Comparison of ENCODE assay signal across 1 cellular context in the genomic region with DNA sequence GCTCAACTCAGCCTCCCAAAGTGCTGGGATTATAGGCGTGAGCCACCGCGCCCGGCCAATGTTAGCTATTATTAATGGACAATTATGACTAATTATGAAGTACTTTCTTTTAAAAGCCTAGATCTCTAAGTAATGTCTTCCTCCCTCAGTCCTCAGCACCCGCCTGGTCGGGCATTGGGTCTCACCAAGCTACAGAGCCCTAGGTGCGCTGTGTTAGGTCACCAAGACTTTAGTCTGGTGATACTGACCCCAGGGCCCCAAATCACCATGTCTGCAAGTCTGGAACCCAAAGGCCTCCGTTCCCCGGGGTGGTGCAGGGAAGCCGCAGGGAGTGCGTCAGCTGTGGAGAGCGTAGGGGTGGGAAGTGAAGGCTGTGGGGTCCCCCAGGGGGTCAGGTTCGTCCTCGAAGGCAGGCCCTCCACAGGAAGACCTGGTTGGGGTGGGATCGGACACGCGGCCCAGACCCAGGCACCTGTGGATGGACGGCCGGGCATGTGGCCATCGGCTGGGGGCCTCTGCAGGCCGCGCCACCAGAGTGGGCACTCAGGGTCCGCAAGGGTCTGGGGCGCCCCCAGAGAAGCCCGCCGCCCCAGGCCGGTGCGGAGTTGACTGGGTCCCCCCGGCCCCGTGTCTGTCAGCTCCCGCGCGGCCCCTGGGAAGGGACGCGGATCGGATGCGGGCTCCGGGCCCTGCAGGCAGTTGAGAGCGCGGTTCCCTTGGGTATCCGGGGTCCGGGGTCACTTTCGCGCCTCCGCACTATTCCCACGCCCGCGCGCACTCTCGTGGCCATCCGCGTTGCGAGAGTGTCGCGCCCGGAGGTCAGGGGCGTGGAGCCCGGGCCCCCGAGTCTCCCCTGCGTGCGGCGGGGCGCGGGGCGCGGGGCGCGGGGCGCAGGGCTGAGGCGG.
TF ChIP-seq lines count a peak whose summit lies in the region.

No MANE protein-coding gene starts in this region.

TF ChIP-seq in endothelial cell of umbilical vein, 7 proteins besides CTCF, POLR2A, EP300 and RAD21:
- TF ChIP-seq EZH2 (IDR thresholded peaks at IDR 0.05; ENCODE audit: borderline replicate concordance, low read depth, low read length, severe bottlenecking) (no peak), JUN (IDR thresholded peaks at IDR 0.05; ENCODE audit: borderline replicate concordance, insufficient read depth, insufficient read length, low read depth) (no peak), FOS (IDR thresholded peaks at IDR 0.05; ENCODE audit: borderline replicate concordance, insufficient read depth, low read length) (no peak), POLR2AphosphoS5 (IDR thresholded peaks at IDR 0.05; ENCODE audit: insufficient read depth, low read depth, low read length) (no peak), GATA2 (IDR thresholded peaks at IDR 0.05; ENCODE audit: insufficient read depth, insufficient read length, low read depth, low read length) (no peak), MYC (IDR thresholded peaks at IDR 0.05; ENCODE audit: low read depth, low read length) (no peak)
- TF ChIP-seq, protein P1, sequence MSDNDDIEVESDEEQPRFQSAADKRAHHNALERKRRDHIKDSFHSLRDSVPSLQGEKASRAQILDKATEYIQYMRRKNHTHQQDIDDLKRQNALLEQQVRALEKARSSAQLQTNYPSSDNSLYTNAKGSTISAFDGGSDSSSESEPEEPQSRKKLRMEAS (IDR thresholded peaks at IDR 0.05; ENCODE audit: insufficient read depth, insufficient read length): no peak
